28 cellular contexts compared by ENCODE assay signal in genomic region chr1:54259546-54259945, GRCh38. TPM values are rescaled to one million over a fixed set of nuclear protein-coding genes. Genes with fewer than 3 reads are reported as not detected.
A peak's percentile ranks its signal among the peaks of the same experiment; 100 is the strongest.
DNase-seq lines count a peak whose midpoint lies in the region; ATAC-seq, FAIRE-seq and TF ChIP-seq lines count a peak whose summit lies in the region.
"Had no signal": no experiment of that assay in that cellular context is flagged by ENCODE, and none has a peak within 500 bp of the region (broad histone marks: within the 10 kb centered on the region; RNA-seq: fewer than 3 reads in every experiment).

No MANE protein-coding gene starts in this region.

- H3K4me1 Mint-ChIP-seq in activated naive CD4-positive, alpha-beta T cell treated with anti-CD3 and anti-CD28 coated beads, Interleukin-2, amount 10 ng/mL, durations not matched to agents 7 days and 5 days = peaks cover 22% of the 10 kb centered on the region
- H3K4me1 Mint-ChIP-seq in stimulated activated memory B cell treated with anti-CD40 and anti-IgM and Interleukin-4, amounts not matched to agents 10 μg/mL and 1 μg/mL and 100 μg/mL, for 72 hours = no peaks in the 10 kb centered on the region
- H3K4me1 Mint-ChIP-seq: memory B cell had no signal

- peak overlapping the region; percentile 52 for H3K27ac Mint-ChIP-seq in activated naive CD4-positive, alpha-beta T cell treated with anti-CD3 and anti-CD28 coated beads, Interleukin-2, amount 10 ng/mL, durations not matched to agents 7 days and 5 days
- no peak overlapping the region for H3K27ac Mint-ChIP-seq in stimulated activated memory B cell treated with anti-CD40 and anti-IgM and Interleukin-4, amounts not matched to agents 10 μg/mL and 1 μg/mL and 100 μg/mL, for 72 hours
- H3K27ac Mint-ChIP-seq: memory B cell had no signal

- no peak for TF ChIP-seq CTCF in BE2C (IDR thresholded peaks at IDR 0.05; ENCODE audit: low read depth, low read length)

- peak overlapping the region in 1 of 2 donors; percentile 69 for H3K27ac ChIP-seq in small intestine (ENCODE audit: low read depth in 1 of 2, low read length in 1 of 2)
- H3K27ac ChIP-seq: BLaER1 treated with 17β-estradiol and CSF1 and Interleukin-3, amounts not matched to agents 10 nM and 100 nM; gastroesophageal sphincter; prostate gland; suprapubic skin had no signal

- H3K4me1 ChIP-seq in small intestine (ENCODE audit: control insufficient read depth in 2 of 2, insufficient read depth in 1 of 2, low read depth in 1 of 2, low read length in 1 of 2) (peaks cover 2 to 3% of the 10 kb centered on the region in 2 donors), BE2C (no peaks in the 10 kb centered on the region)
- H3K4me1 ChIP-seq: Caco-2, prostate gland had no signal

- CTCF ChIA-PET in activated naive CD4-positive, alpha-beta T cell treated with anti-CD3 and anti-CD28 coated beads, Interleukin-2, amount 10 ng/mL, durations not matched to agents 7 days and 5 days (lab: Charles Lee) = no interaction called here

- ATAC-seq in stimulated activated memory B cell treated with anti-CD40 and anti-IgM and Interleukin-4, amounts not matched to agents 10 μg/mL and 1 μg/mL and 100 μg/mL, for 72 hours = no peak
- ATAC-seq: gastroesophageal sphincter, left lobe of liver, sciatic nerve had no signal

- WGBS in small intestine, 3 donors = 15 to 63% (median 36%) methylated on average over 11 to 13 of the region's 13 CpGs

- no peaks in the 10 kb centered on the region for H3K9me3 ChIP-seq in small intestine (ENCODE audit: control insufficient read depth, low read depth)
- H3K9me3 ChIP-seq in BE2C = no peaks in the 10 kb centered on the region
- H3K9me3 ChIP-seq: BLaER1 treated with 17β-estradiol and CSF1 and Interleukin-3, amounts not matched to agents 10 nM and 100 nM; Caco-2; gastroesophageal sphincter; prostate gland; suprapubic skin had no signal

- H3K9me3 Mint-ChIP-seq in activated naive CD4-positive, alpha-beta T cell treated with anti-CD3 and anti-CD28 coated beads, Interleukin-2, amount 10 ng/mL, durations not matched to agents 7 days and 5 days = no peaks in the 10 kb centered on the region
- no peaks in the 10 kb centered on the region for H3K9me3 Mint-ChIP-seq in stimulated activated memory B cell treated with anti-CD40 and anti-IgM and Interleukin-4, amounts not matched to agents 10 μg/mL and 1 μg/mL and 100 μg/mL, for 72 hours
- H3K9me3 Mint-ChIP-seq: IgD-negative memory B cell, memory B cell had no signal

- no peaks in the 10 kb centered on the region for H3K27me3 Mint-ChIP-seq in activated naive CD4-positive, alpha-beta T cell treated with anti-CD3 and anti-CD28 coated beads, Interleukin-2, amount 10 ng/mL, durations not matched to agents 7 days and 5 days
- no peaks in the 10 kb centered on the region for H3K27me3 Mint-ChIP-seq in stimulated activated memory B cell treated with anti-CD40 and anti-IgM and Interleukin-4, amounts not matched to agents 10 μg/mL and 1 μg/mL and 100 μg/mL, for 72 hours
- H3K27me3 Mint-ChIP-seq: IgD-negative memory B cell, memory B cell had no signal

- no peak overlapping the region for H3K4me3 Mint-ChIP-seq in activated naive CD4-positive, alpha-beta T cell treated with anti-CD3 and anti-CD28 coated beads, Interleukin-2, amount 10 ng/mL, durations not matched to agents 7 days and 5 days
- no peak overlapping the region for H3K4me3 Mint-ChIP-seq in stimulated activated memory B cell treated with anti-CD40 and anti-IgM and Interleukin-4, amounts not matched to agents 10 μg/mL and 1 μg/mL and 100 μg/mL, for 72 hours
- H3K4me3 Mint-ChIP-seq: IgD-negative memory B cell, memory B cell had no signal

- DNase-seq in activated naive CD4-positive, alpha-beta T cell treated with anti-CD3 and anti-CD28 coated beads, Interleukin-2, amount 10 ng/mL, durations not matched to agents 7 days and 5 days = no peak
- no peak for DNase-seq in activated naive CD4-positive, alpha-beta T cell (lab: John Stamatoyannopoulos, UW)
- DNase-seq in NCI-H1105 treated with DMSO at 0.1 percent for 48 hours (lab: John Stamatoyannopoulos, UW) (peak; percentile 97), NCI-H69 (lab: John Stamatoyannopoulos, UW) (peak; percentile 96), small intestine (peak; percentile 46), cerebellar cortex (ENCODE audit: low spot score) (no peak), BE2C (no peak)
- DNase-seq: activated CD4-positive, alpha-beta T cell treated with anti-CD3 and anti-CD28 coated beads, Interleukin-2, amount 50 U/mL, for 1 hour; activated T-cell treated with anti-CD3 and anti-CD28 coated beads, Interleukin-2, amount 50 U/mL, for 48 hours; Caco-2; cerebellar nuclear complex; dorsolateral prefrontal cortex; hypothalamus; NCI-H1092 treated with DMSO at 0.1 percent for 48 hours; NCI-H345; SHP77; stimulated activated CD4-positive, alpha-beta T cell treated with anti-CD3 and anti-CD28 coated beads, Interleukin-4, amount 100 ng/mL, for 24 hours; stimulated activated naive CD4-positive, alpha-beta T cell had no signal

- H3K4me3 ChIP-seq in small intestine (ENCODE audit: low read depth in 1 of 2, low read length in 2 of 2) = no peak overlapping the region
- H3K4me3 ChIP-seq in BE2C (ENCODE audit: low read depth, low read length) = no peak overlapping the region
- H3K4me3 ChIP-seq: BLaER1 treated with 17β-estradiol and CSF1 and Interleukin-3, amounts not matched to agents 10 nM and 100 nM; dorsolateral prefrontal cortex; gastroesophageal sphincter; prostate gland; suprapubic skin had no signal

- FAIRE-seq in small intestine (lab: Jason Lieb, UNC) = no peak
- FAIRE-seq: H54 had no signal

- peaks cover 23% of the 10 kb centered on the region for H3K36me3 Mint-ChIP-seq in activated naive CD4-positive, alpha-beta T cell treated with anti-CD3 and anti-CD28 coated beads, Interleukin-2, amount 10 ng/mL, durations not matched to agents 7 days and 5 days
- peaks cover 5% of the 10 kb centered on the region for H3K36me3 Mint-ChIP-seq in stimulated activated memory B cell treated with anti-CD40 and anti-IgM and Interleukin-4, amounts not matched to agents 10 μg/mL and 1 μg/mL and 100 μg/mL, for 72 hours

- H3K27me3 ChIP-seq in small intestine (ENCODE audit: control insufficient read depth in 2 of 2, insufficient read depth in 2 of 2, low read length in 2 of 2) = no peaks in the 10 kb centered on the region
- H3K27me3 ChIP-seq in BE2C = no peaks in the 10 kb centered on the region
- H3K27me3 ChIP-seq: BLaER1 treated with 17β-estradiol and CSF1 and Interleukin-3, amounts not matched to agents 10 nM and 100 nM; dorsolateral prefrontal cortex; gastroesophageal sphincter; suprapubic skin had no signal

- H3K36me3 ChIP-seq in small intestine (ENCODE audit: control insufficient read depth in 2 of 2, insufficient read depth in 2 of 2, low read length in 2 of 2) (no peaks in the 10 kb centered on the region), BE2C (no peaks in the 10 kb centered on the region; the same call in 1 of the 2 replicates)
- H3K36me3 ChIP-seq: prostate gland, suprapubic skin had no signal

RNA-seq across cellular contexts. Expression of gene MRPL37, which starts 59.6 kb away (rescaled TPM):
- polyA plus RNA-seq in small intestine = 10 to 100 TPM; 47.6 to 92.9 (median 62.4) TPM
- polyA plus RNA-seq in BE2C (2012; ENCODE audit: insufficient read depth, insufficient read length, low read depth) = 97.8 TPM

RNA-seq across cellular contexts. Expression of gene CYB5RL, which starts 59.7 kb away (rescaled TPM):
- 1 to 10 TPM in 2 of 3 donors, under 1 TPM in 1; 0.89 to 3.7 (median 1.4) TPM for polyA plus RNA-seq in small intestine
- polyA plus RNA-seq in BE2C (2012; ENCODE audit: insufficient read depth, insufficient read length, low read depth) = 4.6 TPM

Comparison
In these comparisons a context has a peak if more than half of its experiments do, and no peak if none do; other contexts are left out.
1. DNase-seq: peak in NCI-H1105 treated with DMSO at 0.1 percent for 48 hours (single experiment), NCI-H69 (single experiment) and small intestine (single experiment); none in activated naive CD4-positive, alpha-beta T cell treated with anti-CD3 and anti-CD28 coated beads, Interleukin-2, amount 10 ng/mL, durations not matched to agents 7 days and 5 days (single experiment), activated naive CD4-positive, alpha-beta T cell (0 of 4), cerebellar cortex (single experiment) and BE2C (single experiment).